ENCODE assay signal across 22 cellular contexts in genomic region chr19:15644066-15644741, GRCh38. TPM values are rescaled to one million over a fixed set of nuclear protein-coding genes. Genes with fewer than 3 reads are reported as not detected.
DNase-seq lines count a peak whose midpoint lies in the region; ATAC-seq, FAIRE-seq and TF ChIP-seq lines count a peak whose summit lies in the region.
"Had no signal": no experiment of that assay in that cellular context is flagged by ENCODE, and none has a peak within 500 bp of the region (broad histone marks: within the 10 kb centered on the region; RNA-seq: fewer than 3 reads in every experiment).

No MANE protein-coding gene starts in this region.

- BruUV-seq in K562 (replicated peaks; lab: Mats Ljungman, UMichigan), result no TSS peak
- no TSS peak for BruUV-seq in HepG2 (replicated peaks; lab: Mats Ljungman, UMichigan)

- intact Hi-C loops in K562 (cut with micrococcal nuclease), result no loop called here
- intact Hi-C loops in HepG2 (cut with micrococcal nuclease; ENCODE audit: unreplicated experiment), result no loop called here
- intact Hi-C loops in lower lobe of right lung (cut with DNase I), result no loop called here

- no peaks in the 10 kb centered on the region for H3K36me3 ChIP-seq in K562 (ENCODE audit: control insufficient read depth, insufficient read depth, low read length)
- H3K36me3 ChIP-seq in HepG2 (replicated peaks in 1 of 2; ENCODE audit: control insufficient read depth in 1 of 2, insufficient read depth in 2 of 2, low read length in 2 of 2), result peaks cover 3 to 14% of the 10 kb centered on the region in 2 experiments; a peak in 4 of 5 replicates
- H3K36me3 ChIP-seq in neutrophil, result peaks cover 58% of the 10 kb centered on the region
- no peaks in the 10 kb centered on the region for H3K36me3 ChIP-seq in lower lobe of right lung
- H3K36me3 ChIP-seq: BLaER1 had no signal

- TF ChIP-seq RAD21 in K562 (CRISPR knock-in tag; conservative IDR thresholded peaks at IDR 0.05 in 1 of 2, IDR thresholded peaks at IDR 0.05 in 1 of 2), result no peak
- TF ChIP-seq RAD21 in HepG2 (CRISPR knock-in tag; IDR thresholded peaks at IDR 0.05), result no peak

- FAIRE-seq in K562 (lab: Jason Lieb, UNC) (no peak), HepG2 (lab: Jason Lieb, UNC) (no peak)
- FAIRE-seq: G401.6, GM12878, GM19239 had no signal

- no peak overlapping the region for H3K9ac ChIP-seq in K562 (ENCODE audit: insufficient read depth in 1 of 2, low read depth in 2 of 2, low read length in 2 of 2)
- no peak overlapping the region for H3K9ac ChIP-seq in HepG2 (ENCODE audit: insufficient read depth, low read depth, low read length)
- H3K9ac ChIP-seq: BLaER1 had no signal

- 3% methylated on average over 3 of the region's 3 CpGs for WGBS in K562 (ENCODE audit: insufficient coverage, low coverage, missing lambda C conversion rate)
- WGBS in HepG2 (ENCODE audit: low lambda C conversion rate), result 92% methylated on average over 3 of the region's 3 CpGs

- DNase-seq in K562 (ENCODE audit: extremely low read depth in 1 of 4, low spot score in 3 of 4) (no peak), HepG2 (ENCODE audit: low spot score) (no peak), HCEC 1CT (no peak), lower lobe of right lung (no peak)
- DNase-seq in activated CD8-positive, alpha-beta memory T cell treated with anti-CD3 and anti-CD28 coated beads, Interleukin-2, amount 50 U/mL, for 48 hours, result no peak
- DNase-seq: 8988T; Caco-2; CD4-positive, CD25-positive, alpha-beta regulatory T cell; CD8-positive, alpha-beta T cell; DMS153; DND-41; H9; HFFc6 had no signal

- TF ChIP-seq POLR2A in K562 (conservative IDR thresholded peaks at IDR 0.05) (no peak), HepG2 (IDR thresholded peaks at IDR 0.05; ENCODE audit: insufficient read depth in 1 of 2, low read depth in 2 of 2, low read length in 2 of 2) (no peak)

- no peak overlapping the region for H3K4me3 ChIP-seq in K562
- 0 out of 6 replicates have a peak overlapping the region, but pooled peaks of 1 of the 3 experiments have one; percentile 34 for H3K4me3 ChIP-seq in HepG2 (replicated peaks in 1 of 3; ENCODE audit: insufficient read depth in 1 of 3, low read depth in 2 of 3, low read length in 3 of 3)
- peak overlapping the region; percentile 24 to 74 for H3K4me3 ChIP-seq in neutrophil (ENCODE audit: low read depth in 1 of 2, low read length in 1 of 2)
- H3K4me3 ChIP-seq in lower lobe of right lung, result no peak overlapping the region
- H3K4me3 ChIP-seq: BLaER1, GM12878, GM23338 had no signal

- H3K79me2 ChIP-seq in K562 (ENCODE audit: control insufficient read depth, insufficient read depth, low read length), result no peaks in the 10 kb centered on the region
- H3K79me2 ChIP-seq in HepG2 (ENCODE audit: insufficient read depth, low read length), result peaks cover 32% of the 10 kb centered on the region

- TF ChIP-seq CTCF in K562 (IDR thresholded peaks at IDR 0.05 in 2 of 3, conservative IDR thresholded peaks at IDR 0.05 in 1 of 3; ENCODE audit: insufficient read depth in 2 of 3, low read depth in 1 of 3, low read length in 3 of 3) (no peak), HepG2 (CRISPR knock-in tag; IDR thresholded peaks at IDR 0.05) (no peak), neutrophil (IDR thresholded peaks at IDR 0.05) (no peak), lower lobe of right lung (IDR thresholded peaks at IDR 0.05) (no peak)

- H3K9me1 ChIP-seq in K562 (ENCODE audit: control insufficient read depth, insufficient read depth, low read length), result peaks cover 3% of the 10 kb centered on the region

- H2AFZ ChIP-seq in K562 (ENCODE audit: low read depth, low read length) (no peak overlapping the region), HepG2 (ENCODE audit: low read length) (no peak overlapping the region)
- H2AFZ ChIP-seq: GM23338 had no signal

- H3K4me2 ChIP-seq in K562 (ENCODE audit: insufficient read depth, low read length) (no peak overlapping the region), HepG2 (ENCODE audit: low read depth, low read length) (peak overlapping the region; percentile 61)
- H3K4me2 ChIP-seq: BLaER1, GM23338 had no signal

- POLR2A ChIA-PET in K562 (lab: Yijun Ruan, JAX), result no interaction called here
- POLR2A ChIA-PET in HepG2 (lab: Yijun Ruan, JAX), result interaction anchor here (1.0 to 1.6 kb wide), 3 partner anchors 9 to 193 kb away, joined by 3 to 5 read pairs (median 4); partner anchors contain the start of gene CYP4F12

- no peaks in the 10 kb centered on the region; the same call in 1 of the 2 replicates for H4K20me1 ChIP-seq in K562 (replicated peaks; ENCODE audit: control insufficient read depth, insufficient read depth, low read length)
- H4K20me1 ChIP-seq in HepG2 (ENCODE audit: insufficient read depth, low read length), result no peaks in the 10 kb centered on the region; the same call in 1 of the 2 replicates
- H4K20me1 ChIP-seq: BLaER1 had no signal

- ATAC-seq in K562 (no peak), HepG2 (no peak), lower lobe of right lung (no peak)
- ATAC-seq: CD8-positive, alpha-beta T cell; GM12878; GM23338 had no signal

- in situ Hi-C loops in K562 (cut with MboI), result no loop called here
- in situ Hi-C loops in HepG2 (cut with HindIII; ENCODE audit: extremely low pct_ligation_motif_present, low pct_unique_long_range_greater_than_20kb), result loop anchor here (25.0 kb wide), 1 partner anchor 518 kb away; the partner anchor contains the start of gene CIB3

- H3K4me1 ChIP-seq in K562 (replicated peaks in 1 of 2; ENCODE audit: control insufficient read depth in 2 of 2, insufficient read depth in 2 of 2, low read length in 2 of 2), result peaks cover 6 to 20% of the 10 kb centered on the region in 2 experiments; a peak in 4 of 5 replicates
- peaks cover 76% of the 10 kb centered on the region for H3K4me1 ChIP-seq in HepG2 (ENCODE audit: insufficient read depth, low read length)
- peaks cover 97 to 100% of the 10 kb centered on the region in 2 experiments for H3K4me1 ChIP-seq in neutrophil (ENCODE audit: control insufficient read depth in 1 of 2, insufficient read depth in 1 of 2, low read depth in 1 of 2, low read length in 1 of 2)
- H3K4me1 ChIP-seq in lower lobe of right lung, result no peaks in the 10 kb centered on the region
- H3K4me1 ChIP-seq: BLaER1, Caco-2 had no signal

- no peaks in the 10 kb centered on the region for H3K9me3 ChIP-seq in K562 (replicated peaks; ENCODE audit: control insufficient read depth, insufficient read depth, low read depth, low read length)
- no peaks in the 10 kb centered on the region for H3K9me3 ChIP-seq in HepG2 (ENCODE audit: low read length)
- no peaks in the 10 kb centered on the region for H3K9me3 ChIP-seq in neutrophil
- no peaks in the 10 kb centered on the region for H3K9me3 ChIP-seq in lower lobe of right lung
- H3K9me3 ChIP-seq: BLaER1, Caco-2 had no signal

- no peak for TF ChIP-seq EP300 in K562 (IDR thresholded peaks at IDR 0.05; ENCODE audit: low read length)
- no peak for TF ChIP-seq EP300 in HepG2 (IDR thresholded peaks at IDR 0.05; ENCODE audit: low read depth in 2 of 2, low read length in 2 of 2)
- TF ChIP-seq EP300 in HepG2 (CRISPR knock-in tag; IDR thresholded peaks at IDR 0.05; ENCODE audit: borderline replicate concordance), result no peak

- CTCF ChIA-PET in K562 (lab: Yijun Ruan, JAX; ENCODE audit: low intra/inter-chr PET ratio) (no interaction called here), HepG2 (lab: Yijun Ruan, JAX; ENCODE audit: low intra/inter-chr PET ratio, low total read pairs) (no interaction called here)

- H3K27me3 ChIP-seq in K562 (ENCODE audit: control insufficient read depth in 2 of 2, insufficient read depth in 2 of 2, low read length in 2 of 2), result peaks cover 0 to 18% of the 10 kb centered on the region in 2 experiments; a peak in 2 of 5 replicates
- H3K27me3 ChIP-seq in HepG2 (ENCODE audit: control insufficient read depth in 1 of 2, insufficient read depth in 2 of 2, low read length in 2 of 2), result no peaks in the 10 kb centered on the region
- H3K27me3 ChIP-seq in neutrophil, result no peaks in the 10 kb centered on the region
- H3K27me3 ChIP-seq in lower lobe of right lung (ENCODE audit: low read depth), result no peaks in the 10 kb centered on the region
- H3K27me3 ChIP-seq: BLaER1 had no signal

- H3K27ac ChIP-seq in K562 (ENCODE audit: extremely low read depth, low read depth, low read length) (no peak overlapping the region), HepG2 (ENCODE audit: extremely low read length, insufficient read depth, low read length) (no peak overlapping the region), neutrophil (peak overlapping the region; percentile 100), lower lobe of right lung (no peak overlapping the region)
- H3K27ac ChIP-seq: BLaER1, C4-2B had no signal

RNA-seq across cellular contexts. Expression of gene CYP4F3, which starts 3.5 kb away (rescaled TPM):
- not detected in 2 replicates for total RNA-seq in K562 (2011; cell fraction: chromatin; rRNA removed; ENCODE audit: low replicate concordance)
- total RNA-seq in K562 (2011; cell fraction: nucleolus; rRNA removed), result not detected in 2 replicates
- not detected in 2 replicates for total RNA-seq in K562 (2011; cell fraction: nucleoplasm; rRNA removed)
- not detected in 2 replicates for total RNA-seq in K562 (2014; rRNA removed)
- total RNA-seq in K562 (2014; rRNA removed; fragmentation: Illumina TruSeq; extraction: Trizol), result not detected in 2 replicates
- 0.15 and 0.40 TPM in 2 replicates for total RNA-seq in K562 (2015; rRNA removed; fragmentation: Illumina TruSeq; extraction: Trizol)
- total RNA-seq in K562 (2021), result 0.16 TPM in 1 of 2 replicates, not detected in the other
- 0.19 TPM in 1 of 2 replicates, not detected in the other for polyA plus RNA-seq in K562 (2011; rRNA removed)
- polyA plus RNA-seq in K562 (2011; cell fraction: cytosol; rRNA removed), result 0.03 TPM in 1 of 2 replicates, not detected in the other
- 0.06 and 0.07 TPM in 2 replicates for polyA plus RNA-seq in K562 (2011; cell fraction: nucleus; rRNA removed)
- 0.04 and 0.10 TPM in 2 replicates for polyA plus RNA-seq in K562 (2012)
- not detected in 2 replicates for polyA plus RNA-seq in K562 (2014; fragmentation: Illumina TruSeq; extraction: Trizol)
- polyA plus RNA-seq in K562 (2014; fragmentation: Nextera tagmentation; extraction: Ambion mirVana), result under 1 TPM in 1 of 2 experiments, not detected in 1; 0.01 TPM
- not detected in 2 replicates for polyA plus RNA-seq in K562 (2014; rRNA removed)
- not detected in 2 replicates for polyA minus RNA-seq in K562 (2011; rRNA and poly(A)+ RNA removed)
- not detected in 2 replicates for polyA minus RNA-seq in K562 (2011; cell fraction: cytosol; rRNA and poly(A)+ RNA removed)
- polyA minus RNA-seq in K562 (2011; cell fraction: nucleus; rRNA and poly(A)+ RNA removed), result 0.13 TPM in 1 of 2 replicates, not detected in the other
- total RNA-seq in HepG2 (2016; rRNA removed; fragmentation: Illumina TruSeq; extraction: Trizol), result 5.6 and 17.8 TPM in 2 replicates
- 1.5 and 1.8 TPM in 2 replicates for total RNA-seq in HepG2 (2016; cell fraction: cytosol; rRNA removed; fragmentation: Illumina TruSeq; extraction: Trizol; ENCODE audit: low read depth)
- total RNA-seq in HepG2 (2016; cell fraction: insoluble cytoplasmic fraction; rRNA removed; fragmentation: Illumina TruSeq; extraction: Trizol), result 5.2 and 19.4 TPM in 2 replicates
- total RNA-seq in HepG2 (2016; cell fraction: membrane; rRNA removed; fragmentation: Illumina TruSeq; extraction: Trizol), result 3.3 and 3.5 TPM in 2 replicates
- total RNA-seq in HepG2 (2016; cell fraction: nucleus; rRNA removed; fragmentation: Illumina TruSeq; extraction: Trizol), result 31.5 and 33.3 TPM in 2 replicates
- 22.8 and 36.6 TPM in 2 replicates for polyA plus RNA-seq in HepG2 (2011; rRNA removed)
- 8.9 and 9.0 TPM in 2 replicates for polyA plus RNA-seq in HepG2 (2011; cell fraction: cytosol; rRNA removed)
- polyA plus RNA-seq in HepG2 (2011; cell fraction: nucleus; rRNA removed), result 112 and 139 TPM in 2 replicates
- polyA plus RNA-seq in HepG2 (2012), result 18.0 and 18.4 TPM in 2 replicates
- polyA plus RNA-seq in HepG2 (2016; cell fraction: cytosol; fragmentation: Illumina TruSeq; extraction: Trizol; ENCODE audit: low read depth), result 0.71 and 0.78 TPM in 2 replicates
- 3.8 and 5.7 TPM in 2 replicates for polyA plus RNA-seq in HepG2 (2016; cell fraction: insoluble cytoplasmic fraction; fragmentation: Illumina TruSeq; extraction: Trizol; ENCODE audit: low read depth)
- polyA plus RNA-seq in HepG2 (2016; cell fraction: membrane; fragmentation: Illumina TruSeq; extraction: Trizol; ENCODE audit: low read depth), result 1.4 and 1.6 TPM in 2 replicates
- polyA plus RNA-seq in HepG2 (2016; cell fraction: nucleus; fragmentation: Illumina TruSeq; extraction: Trizol; ENCODE audit: insufficient read depth, low read depth), result 55.9 and 57.1 TPM in 2 replicates
- polyA minus RNA-seq in HepG2 (2011; rRNA and poly(A)+ RNA removed; ENCODE audit: low replicate concordance), result 4.2 and 53.5 TPM in 2 replicates
- 6.2 and 7.0 TPM in 2 replicates for polyA minus RNA-seq in HepG2 (2011; cell fraction: cytosol; rRNA and poly(A)+ RNA removed)
- polyA minus RNA-seq in HepG2 (2011; cell fraction: nucleus; rRNA and poly(A)+ RNA removed), result 92.7 and 137 TPM in 2 replicates
- 2.8 TPM for total RNA-seq in lower lobe of right lung
- total RNA-seq: A673; CD4-positive, CD25-positive, alpha-beta regulatory T cell; CD8-positive, alpha-beta T cell; GM23338; H9; HFFc6 had no signal
- polyA plus RNA-seq: CD4-positive, CD25-positive, alpha-beta regulatory T cell; GM23338 had no signal

RNA-seq across cellular contexts. Expression of gene CYP4F12, which starts 28.7 kb away (rescaled TPM):
- not detected in 2 replicates for total RNA-seq in K562 (2011; cell fraction: chromatin; rRNA removed; ENCODE audit: low replicate concordance)
- total RNA-seq in K562 (2011; cell fraction: nucleolus; rRNA removed), result not detected in 2 replicates
- total RNA-seq in K562 (2011; cell fraction: nucleoplasm; rRNA removed), result not detected in 2 replicates
- total RNA-seq in K562 (2014; rRNA removed) (not detected in 2 replicates), K562 (2014; rRNA removed; fragmentation: Illumina TruSeq; extraction: Trizol) (not detected in 2 replicates), K562 (2015; rRNA removed; fragmentation: Illumina TruSeq; extraction: Trizol) (not detected in 2 replicates), K562 (2021) (not detected in 2 replicates), HepG2 (2016; rRNA removed; fragmentation: Illumina TruSeq; extraction: Trizol) (7.2 and 30.8 TPM in 2 replicates), lower lobe of right lung (4.5 TPM)
- polyA plus RNA-seq in K562 (2011; rRNA removed) (not detected in 2 replicates), K562 (2014; fragmentation: Illumina TruSeq; extraction: Trizol) (not detected in 2 replicates), K562 (2014; fragmentation: Nextera tagmentation; extraction: Ambion mirVana) (not detected), K562 (2014; rRNA removed) (not detected in 2 replicates), HepG2 (2011; rRNA removed) (29.9 and 47.3 TPM in 2 replicates)
- polyA plus RNA-seq in K562 (2011; cell fraction: cytosol; rRNA removed), result not detected in 2 replicates
- polyA plus RNA-seq in K562 (2011; cell fraction: nucleus; rRNA removed), result not detected in 2 replicates
- 0.06 TPM in 1 of 2 replicates, not detected in the other for polyA plus RNA-seq in K562 (2012)
- not detected in 2 replicates for polyA minus RNA-seq in K562 (2011; rRNA and poly(A)+ RNA removed)
- not detected in 2 replicates for polyA minus RNA-seq in K562 (2011; cell fraction: cytosol; rRNA and poly(A)+ RNA removed)
- polyA minus RNA-seq in K562 (2011; cell fraction: nucleus; rRNA and poly(A)+ RNA removed), result not detected in 2 replicates
- 7.6 and 8.4 TPM in 2 replicates for total RNA-seq in HepG2 (2016; cell fraction: cytosol; rRNA removed; fragmentation: Illumina TruSeq; extraction: Trizol; ENCODE audit: low read depth)
- 8.4 and 31.2 TPM in 2 replicates for total RNA-seq in HepG2 (2016; cell fraction: insoluble cytoplasmic fraction; rRNA removed; fragmentation: Illumina TruSeq; extraction: Trizol)
- total RNA-seq in HepG2 (2016; cell fraction: membrane; rRNA removed; fragmentation: Illumina TruSeq; extraction: Trizol), result 7.5 and 8.0 TPM in 2 replicates
- total RNA-seq in HepG2 (2016; cell fraction: nucleus; rRNA removed; fragmentation: Illumina TruSeq; extraction: Trizol), result 58.4 and 69.5 TPM in 2 replicates
- 17.8 and 24.8 TPM in 2 replicates for polyA plus RNA-seq in HepG2 (2011; cell fraction: cytosol; rRNA removed)
- polyA plus RNA-seq in HepG2 (2011; cell fraction: nucleus; rRNA removed), result 265 and 292 TPM in 2 replicates
- 24.1 and 32.2 TPM in 2 replicates for polyA plus RNA-seq in HepG2 (2012)
- 5.0 and 5.2 TPM in 2 replicates for polyA plus RNA-seq in HepG2 (2016; cell fraction: cytosol; fragmentation: Illumina TruSeq; extraction: Trizol; ENCODE audit: low read depth)
- 7.9 and 8.8 TPM in 2 replicates for polyA plus RNA-seq in HepG2 (2016; cell fraction: insoluble cytoplasmic fraction; fragmentation: Illumina TruSeq; extraction: Trizol; ENCODE audit: low read depth)
- polyA plus RNA-seq in HepG2 (2016; cell fraction: membrane; fragmentation: Illumina TruSeq; extraction: Trizol; ENCODE audit: low read depth), result 6.3 and 6.8 TPM in 2 replicates
- polyA plus RNA-seq in HepG2 (2016; cell fraction: nucleus; fragmentation: Illumina TruSeq; extraction: Trizol; ENCODE audit: insufficient read depth, low read depth), result 110 and 117 TPM in 2 replicates
- 30.7 and 43.0 TPM in 2 replicates for polyA minus RNA-seq in HepG2 (2011; rRNA and poly(A)+ RNA removed; ENCODE audit: low replicate concordance)
- 11.0 and 11.8 TPM in 2 replicates for polyA minus RNA-seq in HepG2 (2011; cell fraction: cytosol; rRNA and poly(A)+ RNA removed)
- polyA minus RNA-seq in HepG2 (2011; cell fraction: nucleus; rRNA and poly(A)+ RNA removed), result 81.9 and 132 TPM in 2 replicates
- total RNA-seq: A673; CD4-positive, CD25-positive, alpha-beta regulatory T cell; GM12878; GM23338; H9; HFFc6 had no signal
- polyA plus RNA-seq: GM23338 had no signal

RNA-seq across cellular contexts. Expression of gene CYP4F8, which starts 29.2 kb away (rescaled TPM):
- not detected in 2 replicates for total RNA-seq in K562 (2011; cell fraction: chromatin; rRNA removed; ENCODE audit: low replicate concordance)
- total RNA-seq in K562 (2011; cell fraction: nucleolus; rRNA removed), result not detected in 2 replicates
- total RNA-seq in K562 (2011; cell fraction: nucleoplasm; rRNA removed), result not detected in 2 replicates
- not detected in 2 replicates for total RNA-seq in K562 (2014; rRNA removed)
- total RNA-seq in K562 (2014; rRNA removed; fragmentation: Illumina TruSeq; extraction: Trizol), result not detected in 2 replicates
- total RNA-seq in K562 (2015; rRNA removed; fragmentation: Illumina TruSeq; extraction: Trizol), result not detected in 2 replicates
- total RNA-seq in K562 (2021), result not detected in 2 replicates
- not detected in 2 replicates for polyA plus RNA-seq in K562 (2011; rRNA removed)
- polyA plus RNA-seq in K562 (2011; cell fraction: cytosol; rRNA removed), result not detected in 2 replicates
- polyA plus RNA-seq in K562 (2011; cell fraction: nucleus; rRNA removed), result not detected in 2 replicates
- polyA plus RNA-seq in K562 (2012), result not detected in 2 replicates
- not detected in 2 replicates for polyA plus RNA-seq in K562 (2014; fragmentation: Illumina TruSeq; extraction: Trizol)
- not detected for polyA plus RNA-seq in K562 (2014; fragmentation: Nextera tagmentation; extraction: Ambion mirVana)
- polyA plus RNA-seq in K562 (2014; rRNA removed), result not detected in 2 replicates
- polyA minus RNA-seq in K562 (2011; rRNA and poly(A)+ RNA removed), result not detected in 2 replicates
- polyA minus RNA-seq in K562 (2011; cell fraction: cytosol; rRNA and poly(A)+ RNA removed), result not detected in 2 replicates
- polyA minus RNA-seq in K562 (2011; cell fraction: nucleus; rRNA and poly(A)+ RNA removed), result not detected in 2 replicates
- not detected in 2 replicates for total RNA-seq in HepG2 (2016; rRNA removed; fragmentation: Illumina TruSeq; extraction: Trizol)
- not detected in 2 replicates for total RNA-seq in HepG2 (2016; cell fraction: cytosol; rRNA removed; fragmentation: Illumina TruSeq; extraction: Trizol; ENCODE audit: low read depth)
- total RNA-seq in HepG2 (2016; cell fraction: insoluble cytoplasmic fraction; rRNA removed; fragmentation: Illumina TruSeq; extraction: Trizol), result not detected in 2 replicates
- total RNA-seq in HepG2 (2016; cell fraction: membrane; rRNA removed; fragmentation: Illumina TruSeq; extraction: Trizol), result not detected in 2 replicates
- total RNA-seq in HepG2 (2016; cell fraction: nucleus; rRNA removed; fragmentation: Illumina TruSeq; extraction: Trizol), result not detected in 2 replicates
- polyA plus RNA-seq in HepG2 (2011; rRNA removed), result not detected in 2 replicates
- polyA plus RNA-seq in HepG2 (2011; cell fraction: cytosol; rRNA removed), result not detected in 2 replicates
- not detected in 2 replicates for polyA plus RNA-seq in HepG2 (2011; cell fraction: nucleus; rRNA removed)
- not detected in 2 replicates for polyA plus RNA-seq in HepG2 (2012)
- polyA plus RNA-seq in HepG2 (2016; cell fraction: cytosol; fragmentation: Illumina TruSeq; extraction: Trizol; ENCODE audit: low read depth), result not detected in 2 replicates
- not detected in 2 replicates for polyA plus RNA-seq in HepG2 (2016; cell fraction: insoluble cytoplasmic fraction; fragmentation: Illumina TruSeq; extraction: Trizol; ENCODE audit: low read depth)
- not detected in 2 replicates for polyA plus RNA-seq in HepG2 (2016; cell fraction: membrane; fragmentation: Illumina TruSeq; extraction: Trizol; ENCODE audit: low read depth)
- not detected in 2 replicates for polyA plus RNA-seq in HepG2 (2016; cell fraction: nucleus; fragmentation: Illumina TruSeq; extraction: Trizol; ENCODE audit: insufficient read depth, low read depth)
- polyA minus RNA-seq in HepG2 (2011; rRNA and poly(A)+ RNA removed; ENCODE audit: low replicate concordance), result not detected in 2 replicates
- polyA minus RNA-seq in HepG2 (2011; cell fraction: cytosol; rRNA and poly(A)+ RNA removed), result not detected in 2 replicates
- not detected in 2 replicates for polyA minus RNA-seq in HepG2 (2011; cell fraction: nucleus; rRNA and poly(A)+ RNA removed)
- total RNA-seq in lower lobe of right lung, result not detected
- total RNA-seq: A673; Caco-2; CD4-positive, CD25-positive, alpha-beta regulatory T cell; CD8-positive, alpha-beta T cell; GM12878; GM23338; H4; H9; HFFc6 had no signal
- polyA plus RNA-seq: CD4-positive, CD25-positive, alpha-beta regulatory T cell; GM12878; GM23338 had no signal

Comparison
In these comparisons a context has a peak if more than half of its experiments do, and no peak if none do; other contexts are left out.
1. H3K4me3 ChIP-seq: peak in neutrophil (2 of 2); none in K562 (single experiment) and lower lobe of right lung (single experiment).
2. Of the 241 proteins assayed by ChIP-seq in both HepG2 and K562: peak only in HepG2: RBFOX2; only in K562: ZFP36; in both: none; in neither: 239.